ENCODE assay signal across 1 cellular context in the genomic region with DNA sequence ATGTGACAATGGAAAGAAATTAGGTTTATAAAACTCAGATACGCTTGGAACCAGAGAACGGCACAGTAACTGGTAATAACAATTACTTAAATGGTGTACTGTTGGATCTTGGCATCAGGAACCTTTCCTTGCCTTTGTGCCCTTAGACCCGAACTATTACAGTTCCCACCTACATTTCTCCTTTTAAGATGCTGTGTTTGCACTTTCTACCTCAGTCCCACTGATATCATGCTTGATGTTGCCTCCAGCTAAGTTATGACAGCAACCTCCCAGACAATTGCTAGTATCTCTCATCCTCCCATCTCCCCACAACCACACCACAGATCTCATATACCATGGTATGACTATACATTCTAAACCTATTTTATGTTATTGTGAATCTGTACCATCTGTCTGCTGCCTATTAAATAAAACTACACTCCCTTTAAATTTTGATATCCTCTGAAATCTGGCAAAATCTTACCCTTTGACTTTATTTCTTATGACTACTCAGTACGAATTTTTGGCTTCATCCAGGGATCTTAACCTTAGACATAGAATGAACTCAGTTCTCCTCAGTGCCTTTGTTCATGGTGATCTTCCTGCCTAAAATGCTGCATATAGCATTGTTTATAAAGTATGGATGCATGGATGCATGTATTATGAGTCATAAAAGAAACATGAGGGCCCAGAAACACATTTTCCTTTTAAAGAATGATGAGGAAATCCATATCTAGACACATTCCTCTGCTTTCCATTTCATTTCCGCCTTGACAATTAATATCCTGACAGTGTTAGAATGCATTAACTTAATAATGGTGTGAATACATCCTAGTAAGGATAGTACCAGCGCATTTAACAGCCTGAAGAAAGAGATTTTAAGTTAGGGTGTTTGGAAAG.
A peak's percentile ranks its signal among the peaks of the same experiment; 100 is the strongest.
TF ChIP-seq lines count a peak whose summit lies in the region.

No MANE protein-coding gene starts in this region.

TF ChIP-seq in A549, 52 proteins besides CTCF, POLR2A, EP300 and RAD21 (continued from another document):
- TF ChIP-seq REST (IDR thresholded peaks at IDR 0.05) = no peak
- peak; percentile 12; the same call in 1 of the 2 replicates for TF ChIP-seq JUNB (IDR thresholded peaks at IDR 0.05)
- no peak for TF ChIP-seq HOXB13 (CRISPR knock-in tag; IDR thresholded peaks at IDR 0.05; ENCODE audit: low read depth)
- no peak for TF ChIP-seq CEBPB (IDR thresholded peaks at IDR 0.05)
- no peak for TF ChIP-seq KDM1A (IDR thresholded peaks at IDR 0.05; ENCODE audit: low read depth)
- no peak for TF ChIP-seq TP53 (CRISPR knock-in tag; IDR thresholded peaks at IDR 0.05)
- no peak for TF ChIP-seq GATA3 (IDR thresholded peaks at IDR 0.05; ENCODE audit: borderline replicate concordance)
- TF ChIP-seq HEYL (CRISPR knock-in tag; IDR thresholded peaks at IDR 0.05) = no peak
- peak; percentile 52; the same call in 1 of the 2 replicates for TF ChIP-seq FOXS1 (CRISPR knock-in tag; IDR thresholded peaks at IDR 0.05)
- TF ChIP-seq NFE2L2 (conservative IDR thresholded peaks at IDR 0.05; ENCODE audit: low read length) = no peak
- no peak for TF ChIP-seq EHMT2 (IDR thresholded peaks at IDR 0.05; ENCODE audit: low read depth)
- no peak for TF ChIP-seq POLR2AphosphoS2 (conservative IDR thresholded peaks at IDR 0.05; ENCODE audit: low read length)
- TF ChIP-seq RFX5 (IDR thresholded peaks at IDR 0.05) = no peak
- no peak for TF ChIP-seq HOXA7 (CRISPR knock-in tag; IDR thresholded peaks at IDR 0.05)
- TF ChIP-seq CHD2 (IDR thresholded peaks at IDR 0.05; ENCODE audit: low read length, partially characterized antibody) = no peak
- no peak for TF ChIP-seq ESRRA (IDR thresholded peaks at IDR 0.05; ENCODE audit: borderline replicate concordance, low read length)
- TF ChIP-seq FOSL2 (IDR thresholded peaks at IDR 0.05) = no peak
- TF ChIP-seq FOSL2 (CRISPR knock-in tag; IDR thresholded peaks at IDR 0.05) = peak; percentile 79
- TF ChIP-seq ZC3H11A (IDR thresholded peaks at IDR 0.05) = no peak
- TF ChIP-seq, protein P1, sequence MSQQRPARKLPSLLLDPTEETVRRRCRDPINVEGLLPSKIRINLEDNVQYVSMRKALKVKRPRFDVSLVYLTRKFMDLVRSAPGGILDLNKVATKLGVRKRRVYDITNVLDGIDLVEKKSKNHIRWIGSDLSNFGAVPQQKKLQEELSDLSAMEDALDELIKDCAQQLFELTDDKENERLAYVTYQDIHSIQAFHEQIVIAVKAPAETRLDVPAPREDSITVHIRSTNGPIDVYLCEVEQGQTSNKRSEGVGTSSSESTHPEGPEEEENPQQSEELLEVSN (IDR thresholded peaks at IDR 0.05; ENCODE audit: borderline replicate concordance, low read depth) = no peak
- TF ChIP-seq NR3C1 (IDR thresholded peaks at IDR 0.05) = no peak
- no peak for TF ChIP-seq ELK1 (IDR thresholded peaks at IDR 0.05; ENCODE audit: low read depth, low read length)
- no peak for TF ChIP-seq USF2 (IDR thresholded peaks at IDR 0.05)
- TF ChIP-seq MYC (IDR thresholded peaks at IDR 0.05; ENCODE audit: borderline replicate concordance, low read length) = no peak
- no peak for TF ChIP-seq BHLHE40 (IDR thresholded peaks at IDR 0.05; ENCODE audit: low read depth, low read length)
- TF ChIP-seq EHF (CRISPR knock-in tag; IDR thresholded peaks at IDR 0.05) = no peak
- TF ChIP-seq CBX8 (IDR thresholded peaks at IDR 0.05) = no peak
- no peak for TF ChIP-seq RCOR1 (IDR thresholded peaks at IDR 0.05; ENCODE audit: low read depth, low read length)
